In genomic region chr20:24620937-24621519, GRCh38 we compare ENCODE assay signal across 25 cellular contexts.
"Had no signal": no experiment of that assay in that cellular context is flagged by ENCODE, and none has a peak within 500 bp of the region (broad histone marks: within the 10 kb centered on the region; RNA-seq: fewer than 3 reads in every experiment).

No MANE protein-coding gene starts in this region.

- H3K9me3 Mint-ChIP-seq: activated CD8-positive, alpha-beta T cell treated with anti-CD3 and anti-CD28 coated beads for 36 hours had no signal

- H3K4me3 Mint-ChIP-seq: activated CD8-positive, alpha-beta T cell treated with anti-CD3 and anti-CD28 coated beads for 36 hours; activated naive CD8-positive, alpha-beta T cell treated with anti-CD3 and anti-CD28 coated beads, Interleukin-2, amount 10 ng/mL, durations not matched to agents 7 days and 5 days had no signal

- H3K9me3 ChIP-seq: adrenal gland, Peyer's patch, SJCRH30, SK-N-SH had no signal

- H3K36me3 Mint-ChIP-seq: activated naive CD8-positive, alpha-beta T cell treated with anti-CD3 and anti-CD28 coated beads, Interleukin-2, amount 10 ng/mL, durations not matched to agents 7 days and 5 days had no signal

- H3K36me3 ChIP-seq: adrenal gland, Peyer's patch, SJCRH30 had no signal

- H3K27ac Mint-ChIP-seq: activated CD8-positive, alpha-beta T cell treated with anti-CD3 and anti-CD28 coated beads for 36 hours; activated naive CD8-positive, alpha-beta T cell treated with anti-CD3 and anti-CD28 coated beads, Interleukin-2, amount 10 ng/mL, durations not matched to agents 7 days and 5 days had no signal

- DNase-seq: activated CD4-positive, alpha-beta T cell treated with anti-CD3 and anti-CD28 coated beads, Interleukin-2, amount 50 U/mL, for 1 hour; activated CD4-positive, CD25-positive, alpha-beta regulatory T cell; activated CD8-positive, alpha-beta memory T cell treated with anti-CD3 and anti-CD28 coated beads, Interleukin-2, amount 50 U/mL, for 48 hours; activated CD8-positive, alpha-beta T cell treated with anti-CD3 and anti-CD28 coated beads for 36 hours; activated naive CD4-positive, alpha-beta T cell treated with anti-CD3 and anti-CD28 coated beads, Interleukin-2, amount 50 U/mL, for 16 hours; activated naive CD8-positive, alpha-beta T cell treated with anti-CD3 and anti-CD28 coated beads, Interleukin-2, amount 10 ng/mL, durations not matched to agents 7 days and 5 days; activated T-cell treated with anti-CD3 and anti-CD28 coated beads, Interleukin-2, amount 50 U/mL, for 1 hour; adrenal gland; anterior cingulate cortex; cerebellar nuclear complex; Kasumi-1; NCI-H1048; NCI-H1417 treated with DMSO at 0.1 percent for 48 hours; NCI-H1694; NCI-H2081; NCI-H446 treated with DMSO at 0.1 percent for 48 hours; NCI-H524 treated with DMSO at 0.1 percent for 48 hours; NCI-H82; Peyer's patch; Right ventricle myocardium superior; SJCRH30; SK-N-SH; T-helper 1 cell had no signal

- H3K27me3 Mint-ChIP-seq: activated CD8-positive, alpha-beta T cell treated with anti-CD3 and anti-CD28 coated beads for 36 hours had no signal

- ATAC-seq: activated CD8-positive, alpha-beta T cell treated with anti-CD3 and anti-CD28 coated beads for 36 hours had no signal

- H3K27me3 ChIP-seq: adrenal gland, Peyer's patch, SJCRH30 had no signal

- H3K4me1 ChIP-seq: adrenal gland, Peyer's patch had no signal

- H3K4me3 ChIP-seq: adrenal gland, Peyer's patch, SJCRH30 had no signal

- H3K27ac ChIP-seq: adrenal gland, Peyer's patch, RWPE1, SJCRH30, VCaP had no signal

- H3K4me1 Mint-ChIP-seq: activated naive CD8-positive, alpha-beta T cell treated with anti-CD3 and anti-CD28 coated beads, Interleukin-2, amount 10 ng/mL, durations not matched to agents 7 days and 5 days had no signal
